Comparison of ENCODE assay signal across 8 cellular contexts in genomic region chr16:74695450-74696422, GRCh38. TPM values are rescaled to one million over a fixed set of nuclear protein-coding genes. Genes with fewer than 3 reads are reported as not detected.
A peak's percentile ranks its signal among the peaks of the same experiment; 100 is the strongest.
DNase-seq lines count a peak whose midpoint lies in the region; ATAC-seq and TF ChIP-seq lines count a peak whose summit lies in the region.

No MANE protein-coding gene starts in this region.

- H3K36me3 Mint-ChIP-seq in T-cell = peaks cover 40% of the 10 kb centered on the region

- peak; percentile 42 for DNase-seq in NCI-H1694 (lab: John Stamatoyannopoulos, UW)
- peak; percentile 19 to 82 (median 56) for DNase-seq in T-cell
- DNase-seq in astrocyte of the cerebellum (ENCODE audit: low read depth) = peak; percentile 71
- peak; percentile 96 for DNase-seq in hepatic stellate cell (ENCODE audit: low spot score)
- peak; percentile 75 for DNase-seq in pulmonary artery endothelial cell (ENCODE audit: low read depth, low spot score)
- no peak for DNase-seq in KG1 (lab: John Stamatoyannopoulos, UW)

- H3K27me3 Mint-ChIP-seq in T-cell = no peaks in the 10 kb centered on the region

- CTCF ChIA-PET in T-cell (lab: Charles Lee) = interaction anchor here in 1 of 2 donors (0.7 kb wide), 1 partner anchor 8 kb away, joined by 3 read pairs; no protein-coding TSS in a partner anchor

- H3K4me1 Mint-ChIP-seq in T-cell = peaks cover 52 to 67% (median 57%) of the 10 kb centered on the region in 3 donors

- no peaks in the 10 kb centered on the region for H3K9me3 Mint-ChIP-seq in T-cell

- POLR2A ChIA-PET in T-cell (lab: Charles Lee) = interaction anchor here in 1 of 2 donors (0.5 kb wide), 1 partner anchor 87 kb away, joined by 3 read pairs; no protein-coding TSS in a partner anchor

- TF ChIP-seq CTCF in astrocyte of the cerebellum (IDR thresholded peaks at IDR 0.05; ENCODE audit: low read depth, low read length, missing control alignments) = no peak

- in situ Hi-C loops in astrocyte of the cerebellum (cut with HindIII; ENCODE audit: low sequenced_read_pairs) = no loop called here

- H3K4me3 ChIP-seq in astrocyte of the cerebellum (ENCODE audit: low read depth, low read length) = peak overlapping the region; percentile 35

- peak overlapping the region; percentile 74 to 81 (median 78) for H3K4me3 Mint-ChIP-seq in T-cell

- peak; percentile 65 for TF ChIP-seq POLR2A in GM18505 (IDR thresholded peaks at IDR 0.05; ENCODE audit: borderline replicate concordance, extremely low read depth, insufficient read depth, insufficient read length)

- peak overlapping the region; percentile 74 to 90 for H3K27ac Mint-ChIP-seq in T-cell

- ATAC-seq in GM18505 (IDR thresholded peaks at IDR 0.05; ENCODE audit: unreplicated experiment) (peak; percentile 78), HG02852 (IDR thresholded peaks at IDR 0.05; ENCODE audit: unreplicated experiment) (peak; percentile 82), T-cell (replicated peaks in 1 of 4) (peak; percentile 60 to 87 (median 65))

RNA-seq across cellular contexts. Expression of gene MLKL, which starts 4.9 kb away (rescaled TPM):
- 10 to 100 TPM; 27.4 to 40.7 (median 33.4) TPM for total RNA-seq in T-cell
- 23.5 and 45.2 TPM in 2 replicates for total RNA-seq in pulmonary artery endothelial cell

RNA-seq across cellular contexts. Expression of gene RFWD3, which starts 29.1 kb away (rescaled TPM):
- total RNA-seq in T-cell (10 to 100 TPM; 42.6 to 52.0 (median 49.0) TPM), pulmonary artery endothelial cell (31.7 and 35.5 TPM in 2 replicates)
